9 cellular contexts compared by ENCODE assay signal in genomic region chr4:110287130-110287529, GRCh38.
DNase-seq lines count a peak whose midpoint lies in the region; ATAC-seq and TF ChIP-seq lines count a peak whose summit lies in the region.
"Had no signal": no experiment of that assay in that cellular context is flagged by ENCODE, and none has a peak within 500 bp of the region (broad histone marks: within the 10 kb centered on the region; RNA-seq: fewer than 3 reads in every experiment).

No MANE protein-coding gene starts in this region.

- ATAC-seq in GM18870 (IDR thresholded peaks at IDR 0.05; ENCODE audit: unreplicated experiment) (peak; percentile 100), HG02973 (IDR thresholded peaks at IDR 0.05; ENCODE audit: unreplicated experiment) (peak; percentile 99), psoas muscle (peak; percentile 83 to 95 (median 91)), T-helper 17 cell (no peak), aorta (ENCODE audit: low FRiP score) (no peak)

- POLR2A ChIA-PET in A673 (lab: Charles Lee; ENCODE audit: low non-redundant PET) = no interaction called here

- TF ChIP-seq CTCF in A673 (conservative IDR thresholded peaks at IDR 0.05; ENCODE audit: low read depth, low read length) = no peak
- TF ChIP-seq CTCF in psoas muscle (IDR thresholded peaks at IDR 0.05) = no peak

- H3K36me3 ChIP-seq in A673 (ENCODE audit: insufficient read depth, low read length, poor library complexity, severe bottlenecking) (no peaks in the 10 kb centered on the region), psoas muscle (ENCODE audit: insufficient read depth in 1 of 2, low read depth in 1 of 2) (no peaks in the 10 kb centered on the region), aorta (ENCODE audit: control insufficient read depth in 1 of 2, insufficient read depth in 2 of 2, low read length in 1 of 2) (no peaks in the 10 kb centered on the region)
- H3K36me3 ChIP-seq: adrenal gland had no signal

- H3K4me1 ChIP-seq in A673 (ENCODE audit: insufficient read depth, low read length, poor library complexity, severe bottlenecking) (no peaks in the 10 kb centered on the region), psoas muscle (no peaks in the 10 kb centered on the region), aorta (ENCODE audit: control insufficient read depth in 1 of 2, insufficient read depth in 2 of 2, low read length in 2 of 2) (no peaks in the 10 kb centered on the region)
- H3K4me1 ChIP-seq: adrenal gland had no signal

- H3K36me3 Mint-ChIP-seq in T-helper 17 cell (ENCODE audit: low read depth) = peaks cover 4% of the 10 kb centered on the region

- intact Hi-C loops in A673 (cut with micrococcal nuclease; ENCODE audit: unreplicated experiment) = no loop called here
- intact Hi-C loops in psoas muscle (cut with DNase I) = no loop called here
- intact Hi-C loops in aorta (cut with DNase I) = no loop called here
- intact Hi-C loops in cardiac septum (cut with DNase I) = no loop called here

- WGBS in psoas muscle, 3 donors = 13 to 15% (median 15%) methylated on average over 2 of the region's 2 CpGs
- WGBS in aorta, 2 donors = 13 to 17% methylated on average over 2 of the region's 2 CpGs

- H3K9me3 ChIP-seq in A673 (ENCODE audit: low read depth, low read length, poor library complexity, severe bottlenecking) (no peaks in the 10 kb centered on the region), psoas muscle (no peaks in the 10 kb centered on the region), T-helper 17 cell (ENCODE audit: control insufficient read depth, low read length, poor library complexity, severe bottlenecking) (no peaks in the 10 kb centered on the region), aorta (ENCODE audit: control insufficient read depth, low read length) (peaks cover 1% of the 10 kb centered on the region)
- H3K9me3 ChIP-seq: adrenal gland had no signal

- no TSS peak for BruUV-seq in A673 (replicated peaks; lab: Mats Ljungman, UMichigan)

- H3K4me3 Mint-ChIP-seq in T-helper 17 cell = no peak overlapping the region

- CTCF ChIA-PET in A673 (lab: Charles Lee) = no interaction called here

- H3K27ac ChIP-seq in A673 (ENCODE audit: low read depth, low read length, poor library complexity, severe bottlenecking) (no peak overlapping the region), psoas muscle (no peak overlapping the region), aorta (ENCODE audit: low read depth in 1 of 2, low read length in 2 of 2) (no peak overlapping the region)
- H3K27ac ChIP-seq: adrenal gland had no signal

- H3K4me1 Mint-ChIP-seq in T-helper 17 cell = peaks cover 2% of the 10 kb centered on the region

- H3K27me3 Mint-ChIP-seq in T-helper 17 cell = peaks cover 38% of the 10 kb centered on the region

- DNase-seq in A673 (ENCODE audit: low spot score) (peak; percentile 63), SW480 (ENCODE audit: low spot score) (peak; percentile 62), psoas muscle (no peak), T-helper 17 cell (no peak), aorta (no peak), cardiac septum (ENCODE audit: low spot score) (no peak)

- no peak overlapping the region for H3K4me3 ChIP-seq in A673 (ENCODE audit: low read depth, low read length, poor library complexity, severe bottlenecking)
- H3K4me3 ChIP-seq in psoas muscle = no peak overlapping the region
- H3K4me3 ChIP-seq in aorta (ENCODE audit: low read length in 2 of 2) = no peak overlapping the region
- H3K4me3 ChIP-seq: adrenal gland had no signal

- no peak overlapping the region for H3K27ac Mint-ChIP-seq in T-helper 17 cell

- no peaks in the 10 kb centered on the region for H3K27me3 ChIP-seq in A673 (replicated peaks; ENCODE audit: insufficient read depth, low read depth, low read length, poor library complexity)
- H3K27me3 ChIP-seq in psoas muscle (ENCODE audit: insufficient read depth in 3 of 3, low read length in 2 of 3) = no peaks in the 10 kb centered on the region
- no peaks in the 10 kb centered on the region for H3K27me3 ChIP-seq in aorta (ENCODE audit: control insufficient read depth in 1 of 2, insufficient read depth in 2 of 2, low read length in 1 of 2)
- H3K27me3 ChIP-seq: adrenal gland had no signal

Comparison
In these comparisons a context has a peak if more than half of its experiments do, and no peak if none do; other contexts are left out.
1. DNase-seq: peak in A673 (single experiment) and SW480 (single experiment); none in psoas muscle (0 of 2), T-helper 17 cell (0 of 3), aorta (0 of 2) and cardiac septum (single experiment).
2. ATAC-seq: peak in GM18870 (single experiment), HG02973 (single experiment) and psoas muscle (4 of 4); none in T-helper 17 cell (single experiment) and aorta (single experiment).